ENCODE assay signal across 18 cellular contexts in genomic region chr12:92574911-92575570, GRCh38.
DNase-seq lines count a peak whose midpoint lies in the region; ATAC-seq, FAIRE-seq and TF ChIP-seq lines count a peak whose summit lies in the region.
"Had no signal": no experiment of that assay in that cellular context is flagged by ENCODE, and none has a peak within 500 bp of the region (broad histone marks: within the 10 kb centered on the region; RNA-seq: fewer than 3 reads in every experiment).

No MANE protein-coding gene starts in this region.

- H3K9me2 ChIP-seq in OCI-LY7 (ENCODE audit: insufficient read depth, low read length): no peaks in the 10 kb centered on the region

- no peak overlapping the region for H3K9ac ChIP-seq in keratinocyte (ENCODE audit: control insufficient read depth, extremely low read depth, insufficient read depth, low read length)

- TF ChIP-seq POLR2A in H54 (IDR thresholded peaks at IDR 0.05; ENCODE audit: low read depth, low read length): no peak

- H3K36me3 ChIP-seq in CD4-positive, CD25-positive, alpha-beta regulatory T cell (ENCODE audit: control insufficient read depth, insufficient read depth, low read length): no peaks in the 10 kb centered on the region
- no peaks in the 10 kb centered on the region for H3K36me3 ChIP-seq in OCI-LY7 (ENCODE audit: insufficient read depth, low read length)
- H3K36me3 ChIP-seq in keratinocyte (ENCODE audit: control insufficient read depth in 2 of 2, extremely low read depth in 1 of 2, insufficient read depth in 2 of 2, low read length in 2 of 2): no peaks in the 10 kb centered on the region
- H3K36me3 ChIP-seq in osteoblast (ENCODE audit: insufficient read depth, low read length): no peaks in the 10 kb centered on the region
- H3K36me3 ChIP-seq: esophagus squamous epithelium, heart right ventricle, right atrium auricular region, tibial nerve had no signal

- no peak for DNase-seq in CD4-positive, CD25-positive, alpha-beta regulatory T cell
- DNase-seq in OCI-LY7 (ENCODE audit: low spot score) (no peak), keratinocyte (ENCODE audit: low read depth, low spot score) (no peak), osteoblast (ENCODE audit: insufficient read length, low spot score, missing footprints) (no peak), mesothelial cell of epicardium (ENCODE audit: low spot score in 2 of 2, unreplicated experiment in 2 of 2) (no peak), H54 (ENCODE audit: insufficient read length, low spot score) (no peak)
- DNase-seq in activated T-cell treated with anti-CD3 and anti-CD28 coated beads, Interleukin-2, amount 50 U/mL, for 4 hours: no peak
- DNase-seq: activated CD8-positive, alpha-beta memory T cell treated with anti-CD3 and anti-CD28 coated beads for 24 hours; activated gamma-delta T cell treated with Interleukin-2 at 50 U/mL for 16 hours; esophagus squamous epithelium; heart right ventricle; naive B cell; NCI-H2107; stimulated activated CD4-positive, alpha-beta T cell treated with anti-CD3 and anti-CD28 coated beads, Interleukin-2, amount 100 ng/mL, for 48 hours had no signal

- no peaks in the 10 kb centered on the region for H3K9me3 ChIP-seq in CD4-positive, CD25-positive, alpha-beta regulatory T cell (ENCODE audit: control insufficient read depth in 2 of 2, low read length in 2 of 2)
- no peaks in the 10 kb centered on the region for H3K9me3 ChIP-seq in OCI-LY7 (ENCODE audit: low read length)
- no peaks in the 10 kb centered on the region for H3K9me3 ChIP-seq in keratinocyte (ENCODE audit: control insufficient read depth, low read depth, low read length)
- H3K9me3 ChIP-seq in osteoblast (ENCODE audit: low read depth, low read length): no peaks in the 10 kb centered on the region
- H3K9me3 ChIP-seq: esophagus squamous epithelium, right atrium auricular region, tibial nerve had no signal

- CTCF ChIA-PET in OCI-LY7 (lab: Charles Lee; ENCODE audit: unreplicated experiment): interaction anchor here (0.5 kb wide), 1 partner anchor 580 kb away, joined by 3 read pairs; no protein-coding TSS in a partner anchor

- no peak overlapping the region for H3K27ac ChIP-seq in CD4-positive, CD25-positive, alpha-beta regulatory T cell (ENCODE audit: insufficient read depth, low read length, poor library complexity, severe bottlenecking)
- H3K27ac ChIP-seq in OCI-LY7 (ENCODE audit: low read depth, low read length, poor library complexity, severe bottlenecking) (no peak overlapping the region), keratinocyte (ENCODE audit: control insufficient read depth, insufficient read depth, low read length) (peak overlapping the region; percentile 61), osteoblast (ENCODE audit: low read depth, low read length) (no peak overlapping the region)
- H3K27ac ChIP-seq: esophagus squamous epithelium, right atrium auricular region had no signal

- BruUV-seq in OCI-LY7 (replicated peaks; lab: Mats Ljungman, UMichigan): no TSS peak

- H3K36me3 Mint-ChIP-seq in CD4-positive, CD25-positive, alpha-beta regulatory T cell: peaks cover 3% of the 10 kb centered on the region
- no peaks in the 10 kb centered on the region for H3K36me3 Mint-ChIP-seq in mesothelial cell of epicardium
- H3K36me3 Mint-ChIP-seq in activated T-cell treated with anti-CD3 and anti-CD28 coated beads, Interleukin-2, amount 50 U/mL, for 4 hours (ENCODE audit: insufficient read depth): no peaks in the 10 kb centered on the region
- H3K36me3 Mint-ChIP-seq: naive B cell had no signal

- no peak for ATAC-seq in CD4-positive, CD25-positive, alpha-beta regulatory T cell (ENCODE audit: low read depth in 2 of 2)
- ATAC-seq in activated T-cell treated with anti-CD3 and anti-CD28 coated beads, Interleukin-2, amount 50 U/mL, for 4 hours: no peak
- no peak for ATAC-seq in HG03378 (IDR thresholded peaks at IDR 0.05; ENCODE audit: unreplicated experiment)

- H3K9me3 Mint-ChIP-seq in CD4-positive, CD25-positive, alpha-beta regulatory T cell: no peaks in the 10 kb centered on the region
- H3K9me3 Mint-ChIP-seq in mesothelial cell of epicardium: no peaks in the 10 kb centered on the region
- H3K9me3 Mint-ChIP-seq in activated T-cell treated with anti-CD3 and anti-CD28 coated beads, Interleukin-2, amount 50 U/mL, for 4 hours: peaks cover 3% of the 10 kb centered on the region

- H3K9me1 ChIP-seq in keratinocyte (ENCODE audit: control insufficient read depth, extremely low read depth, insufficient read depth, low read length): no peaks in the 10 kb centered on the region

- no peak for TF ChIP-seq CTCF in OCI-LY7 (conservative IDR thresholded peaks at IDR 0.05; ENCODE audit: low read length)
- no peak for TF ChIP-seq CTCF in keratinocyte (optimal IDR thresholded peaks at IDR 0.05 in 1 of 3, IDR thresholded peaks at IDR 0.05 in 1 of 3, conservative IDR thresholded peaks at IDR 0.05 in 1 of 3; ENCODE audit: extremely low read depth in 1 of 3, insufficient read depth in 2 of 3, low read length in 3 of 3)
- TF ChIP-seq CTCF in osteoblast (IDR thresholded peaks at IDR 0.05; ENCODE audit: extremely low read depth, low read depth, low read length): no peak
- no peak for TF ChIP-seq CTCF in mesothelial cell of epicardium (IDR thresholded peaks at IDR 0.05; ENCODE audit: unreplicated experiment)

- peak overlapping the region in 2 of 3 donors; percentile 22 to 49 for H3K27ac Mint-ChIP-seq in CD4-positive, CD25-positive, alpha-beta regulatory T cell
- H3K27ac Mint-ChIP-seq in mesothelial cell of epicardium: no peak overlapping the region

- H3K79me2 ChIP-seq in OCI-LY7 (ENCODE audit: insufficient read depth, low read depth, low read length) (no peaks in the 10 kb centered on the region), keratinocyte (ENCODE audit: control insufficient read depth, insufficient read depth, low read length) (no peaks in the 10 kb centered on the region), osteoblast (ENCODE audit: insufficient read depth, low read length) (no peaks in the 10 kb centered on the region)

- H3K4me1 Mint-ChIP-seq in CD4-positive, CD25-positive, alpha-beta regulatory T cell: peaks cover 0 to 5% (median 1%) of the 10 kb centered on the region in 4 donors
- H3K4me1 Mint-ChIP-seq in mesothelial cell of epicardium: no peaks in the 10 kb centered on the region
- H3K4me1 Mint-ChIP-seq in activated T-cell treated with anti-CD3 and anti-CD28 coated beads, Interleukin-2, amount 50 U/mL, for 4 hours (ENCODE audit: low read depth): peaks cover 9% of the 10 kb centered on the region

- no peaks in the 10 kb centered on the region for H3K27me3 ChIP-seq in CD4-positive, CD25-positive, alpha-beta regulatory T cell (ENCODE audit: control insufficient read depth, insufficient read depth, low read length)
- no peaks in the 10 kb centered on the region for H3K27me3 ChIP-seq in keratinocyte (ENCODE audit: control insufficient read depth, extremely low read depth, insufficient read depth, low read length)
- H3K27me3 ChIP-seq in osteoblast (ENCODE audit: insufficient read depth, low read length): no peaks in the 10 kb centered on the region
- H3K27me3 ChIP-seq: esophagus squamous epithelium, heart right ventricle, right atrium auricular region, tibial nerve had no signal

- peaks cover 3% of the 10 kb centered on the region for H3K4me1 ChIP-seq in CD4-positive, CD25-positive, alpha-beta regulatory T cell (ENCODE audit: control insufficient read depth, insufficient read depth, low read length, poor library complexity, severe bottlenecking)
- H3K4me1 ChIP-seq in OCI-LY7 (ENCODE audit: insufficient read depth, low read length, poor library complexity, severe bottlenecking) (peaks cover 13% of the 10 kb centered on the region), keratinocyte (ENCODE audit: control insufficient read depth, extremely low read depth, insufficient read depth, low read length) (peaks cover 17% of the 10 kb centered on the region), osteoblast (ENCODE audit: insufficient read depth, low read length) (peaks cover 11% of the 10 kb centered on the region)

- no peak overlapping the region for H3K4me3 Mint-ChIP-seq in CD4-positive, CD25-positive, alpha-beta regulatory T cell
- no peak overlapping the region for H3K4me3 Mint-ChIP-seq in mesothelial cell of epicardium
- H3K4me3 Mint-ChIP-seq in activated T-cell treated with anti-CD3 and anti-CD28 coated beads, Interleukin-2, amount 50 U/mL, for 4 hours: no peak overlapping the region
- H3K4me3 Mint-ChIP-seq: naive B cell had no signal

- intact Hi-C loops in OCI-LY7 (cut with micrococcal nuclease; ENCODE audit: unreplicated experiment): no loop called here

- H3K27me3 Mint-ChIP-seq in CD4-positive, CD25-positive, alpha-beta regulatory T cell: no peaks in the 10 kb centered on the region
- H3K27me3 Mint-ChIP-seq in mesothelial cell of epicardium (ENCODE audit: low read depth): no peaks in the 10 kb centered on the region
- H3K27me3 Mint-ChIP-seq in activated T-cell treated with anti-CD3 and anti-CD28 coated beads, Interleukin-2, amount 50 U/mL, for 4 hours (ENCODE audit: low read depth): no peaks in the 10 kb centered on the region
- H3K27me3 Mint-ChIP-seq: naive B cell had no signal

- dilution Hi-C loops in keratinocyte (cut with MboI; ENCODE audit: extremely low pct_ligation_motif_present, low sequenced_read_pairs): no loop called here

- no peak for FAIRE-seq in keratinocyte (lab: Jason Lieb, UNC)
- FAIRE-seq in H54 (lab: Jason Lieb, UNC): no peak
- FAIRE-seq: D721Med had no signal

- POLR2A ChIA-PET in OCI-LY7 (lab: Charles Lee): interaction anchor here (0.5 kb wide), 1 partner anchor 734 kb away, joined by 3 read pairs; no protein-coding TSS in a partner anchor

- no peak overlapping the region for H3K4me2 ChIP-seq in OCI-LY7 (ENCODE audit: low read length)
- H3K4me2 ChIP-seq in keratinocyte (ENCODE audit: control insufficient read depth, extremely low read depth, insufficient read depth, low read depth, low read length): no peak overlapping the region
- no peak overlapping the region for H3K4me2 ChIP-seq in osteoblast (ENCODE audit: insufficient read depth, low read length)

- no peaks in the 10 kb centered on the region for H4K20me1 ChIP-seq in OCI-LY7 (ENCODE audit: insufficient read depth, low read length)
- H4K20me1 ChIP-seq in keratinocyte (ENCODE audit: control insufficient read depth, extremely low read depth, insufficient read depth, low read length): no peaks in the 10 kb centered on the region
- H4K20me1 ChIP-seq in osteoblast (ENCODE audit: insufficient read depth, low read length): no peaks in the 10 kb centered on the region

- H2AFZ ChIP-seq in OCI-LY7 (ENCODE audit: low read length) (peak overlapping the region; percentile 34; the same call in 1 of the 2 replicates), keratinocyte (ENCODE audit: control insufficient read depth, low read length) (peak overlapping the region; percentile 33), osteoblast (ENCODE audit: low read length) (peak overlapping the region; percentile 28)

- H3K4me3 ChIP-seq in CD4-positive, CD25-positive, alpha-beta regulatory T cell (ENCODE audit: low read depth, low read length): no peak overlapping the region
- no peak overlapping the region for H3K4me3 ChIP-seq in OCI-LY7 (ENCODE audit: low read depth, low read length, poor library complexity, severe bottlenecking)
- H3K4me3 ChIP-seq in keratinocyte (ENCODE audit: control insufficient read depth in 2 of 3, extremely low read depth in 1 of 3, insufficient read depth in 2 of 3, low read depth in 1 of 3, low read length in 3 of 3): no peak overlapping the region
- no peak overlapping the region for H3K4me3 ChIP-seq in osteoblast (ENCODE audit: insufficient read depth, low read length)
- H3K4me3 ChIP-seq: esophagus squamous epithelium, heart right ventricle, right atrium auricular region, tibial nerve had no signal
